In genomic region chr1:94643776-94644175, GRCh38 we compare ENCODE assay signal across 27 cellular contexts.
"Had no signal": no experiment of that assay in that cellular context is flagged by ENCODE, and none has a peak within 500 bp of the region (broad histone marks: within the 10 kb centered on the region; RNA-seq: fewer than 3 reads in every experiment).

No MANE protein-coding gene starts in this region.

- H3K27me3 ChIP-seq: adrenal gland, breast epithelium, colonic mucosa, dorsolateral prefrontal cortex, gastroesophageal sphincter, sigmoid colon, spleen, upper lobe of right lung had no signal

- H3K4me1 ChIP-seq: adrenal gland, breast epithelium, colonic mucosa, spleen had no signal

- H3K36me3 Mint-ChIP-seq: activated naive CD8-positive, alpha-beta T cell; naive thymus-derived CD4-positive, alpha-beta T cell had no signal

- H3K4me3 ChIP-seq: adrenal gland, breast epithelium, colonic mucosa, dorsolateral prefrontal cortex, gastroesophageal sphincter, lower lobe of right lung, sigmoid colon, spleen, upper lobe of right lung had no signal

- ATAC-seq: activated CD4-positive, alpha-beta T cell treated with anti-CD3 and anti-CD28 coated beads for 36 hours; activated T-cell treated with anti-CD3 and anti-CD28 coated beads, Interleukin-2, amount 50 U/mL, for 4 hours; gastroesophageal sphincter; left cardiac atrium; naive thymus-derived CD4-positive, alpha-beta T cell had no signal

- H3K27ac Mint-ChIP-seq: activated B cell treated with CpG ODN at 0.5 μM for 24 hours; activated CD4-positive, alpha-beta T cell treated with anti-CD3 and anti-CD28 coated beads for 36 hours; activated naive CD8-positive, alpha-beta T cell; activated T-helper 2 cell treated with anti-CD3 and anti-CD28 coated beads, Interferon-gamma antibody, Interleukin-2, Interleukin-4, amounts not matched to agents 10 μg/mL and 5 μg/mL and 100 μg/mL, durations not matched to agents 14 hours and 24 hours and 36 hours; naive thymus-derived CD4-positive, alpha-beta T cell had no signal

- H3K4me1 Mint-ChIP-seq: activated B cell treated with CpG ODN at 0.5 μM for 24 hours; activated CD4-positive, alpha-beta T cell treated with anti-CD3 and anti-CD28 coated beads for 36 hours; central memory CD8-positive, alpha-beta T cell; naive thymus-derived CD4-positive, alpha-beta T cell; neural crest cell had no signal

- DNase-seq: activated B cell treated with CpG ODN at 0.5 μM for 24 hours; activated CD4-positive, alpha-beta T cell treated with anti-CD3 and anti-CD28 coated beads for 36 hours; activated CD4-positive, alpha-beta T cell treated with anti-CD3 and anti-CD28 coated beads, Interleukin-2, amount 50 U/mL, for 4 hours; activated CD8-positive, alpha-beta memory T cell treated with anti-CD3 and anti-CD28 coated beads for 24 hours; activated CD8-positive, alpha-beta memory T cell treated with anti-CD3 and anti-CD28 coated beads, Interleukin-2, amount 50 U/mL, for 48 hours; activated naive CD4-positive, alpha-beta T cell; activated T-cell treated with anti-CD3 and anti-CD28 coated beads, Interleukin-2, amount 50 U/mL, for 4 hours; adrenal gland; colonic mucosa; dorsolateral prefrontal cortex; head of caudate nucleus; left cardiac atrium; lower lobe of right lung; naive thymus-derived CD4-positive, alpha-beta T cell; retina; sigmoid colon; spleen; stimulated activated CD4-positive, alpha-beta T cell treated with anti-CD3 and anti-CD28 coated beads, Interleukin-4, amount 100 ng/mL, for 1 hour; stimulated activated naive CD4-positive, alpha-beta T cell treated with Interleukin-2 at 50 U/mL for 16 hours; T-helper 1 cell; upper lobe of right lung had no signal

- H3K9me3 ChIP-seq: adrenal gland, breast epithelium, colonic mucosa, lower lobe of right lung, sigmoid colon, upper lobe of right lung had no signal

- H3K9me3 Mint-ChIP-seq: activated T-helper 2 cell treated with anti-CD3 and anti-CD28 coated beads, Interferon-gamma antibody, Interleukin-2, Interleukin-4, amounts not matched to agents 10 μg/mL and 5 μg/mL and 100 μg/mL, durations not matched to agents 14 hours and 24 hours and 36 hours; central memory CD8-positive, alpha-beta T cell had no signal

- H3K4me3 Mint-ChIP-seq: activated B cell treated with CpG ODN at 0.5 μM for 24 hours; activated CD4-positive, alpha-beta T cell treated with anti-CD3 and anti-CD28 coated beads for 36 hours; activated naive CD8-positive, alpha-beta T cell; activated T-cell treated with anti-CD3 and anti-CD28 coated beads, Interleukin-2, amount 50 U/mL, for 4 hours; central memory CD8-positive, alpha-beta T cell; naive thymus-derived CD4-positive, alpha-beta T cell; neural crest cell had no signal

- H3K36me3 ChIP-seq: adrenal gland, breast epithelium, colonic mucosa, gastroesophageal sphincter, lower lobe of right lung, sigmoid colon, spleen, upper lobe of right lung had no signal

- H3K27ac ChIP-seq: adrenal gland, breast epithelium, colonic mucosa, dorsolateral prefrontal cortex, gastroesophageal sphincter, lower lobe of right lung, sigmoid colon, spleen, upper lobe of right lung had no signal
